In the genomic region with DNA sequence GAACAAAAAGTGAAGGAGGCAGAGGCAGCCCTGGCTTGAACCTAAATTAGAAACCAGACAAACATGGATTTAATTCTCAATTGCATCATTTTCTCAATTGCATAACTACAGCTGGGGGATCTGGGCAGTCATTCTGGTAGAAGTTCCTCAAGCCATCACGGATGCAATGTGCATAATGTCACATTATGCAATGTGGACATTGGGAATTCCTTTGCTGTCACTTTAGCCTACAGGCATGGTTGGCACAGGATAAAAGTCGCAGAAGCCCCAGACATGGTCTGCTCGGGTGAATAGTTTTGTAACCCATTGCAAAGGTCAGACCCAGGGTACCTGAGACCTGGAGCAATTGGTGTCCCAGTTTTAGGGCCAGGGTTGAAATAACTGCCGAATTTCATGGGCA, we compare ENCODE assay signal across 1 cellular context.
TF ChIP-seq lines count a peak whose summit lies in the region.

No MANE protein-coding gene starts in this region.

TF ChIP-seq in A549, 52 proteins besides CTCF, POLR2A, EP300 and RAD21 (continued from another document):
- TF ChIP-seq, protein P1, sequence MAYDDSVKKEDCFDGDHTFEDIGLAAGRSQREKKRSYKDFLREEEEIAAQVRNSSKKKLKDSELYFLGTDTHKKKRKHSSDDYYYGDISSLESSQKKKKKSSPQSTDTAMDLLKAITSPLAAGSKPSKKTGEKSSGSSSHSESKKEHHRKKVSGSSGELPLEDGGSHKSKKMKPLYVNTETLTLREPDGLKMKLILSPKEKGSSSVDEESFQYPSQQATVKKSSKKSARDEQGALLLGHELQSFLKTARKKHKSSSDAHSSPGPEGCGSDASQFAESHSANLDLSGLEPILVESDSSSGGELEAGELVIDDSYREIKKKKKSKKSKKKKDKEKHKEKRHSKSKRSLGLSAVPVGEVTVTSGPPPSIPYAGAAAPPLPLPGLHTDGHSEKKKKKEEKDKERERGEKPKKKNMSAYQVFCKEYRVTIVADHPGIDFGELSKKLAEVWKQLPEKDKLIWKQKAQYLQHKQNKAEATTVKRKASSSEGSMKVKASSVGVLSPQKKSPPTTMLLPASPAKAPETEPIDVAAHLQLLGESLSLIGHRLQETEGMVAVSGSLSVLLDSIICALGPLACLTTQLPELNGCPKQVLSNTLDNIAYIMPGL (CRISPR knock-in tag; IDR thresholded peaks at IDR 0.05; ENCODE audit: borderline replicate concordance), result no peak
- TF ChIP-seq BCL3 (IDR thresholded peaks at IDR 0.05), result peak; percentile 89
- TF ChIP-seq REST (IDR thresholded peaks at IDR 0.05), result no peak
- no peak for TF ChIP-seq ZC3H11A (IDR thresholded peaks at IDR 0.05)
- no peak for TF ChIP-seq FOSL2 (IDR thresholded peaks at IDR 0.05)
- no peak for TF ChIP-seq FOSL2 (CRISPR knock-in tag; IDR thresholded peaks at IDR 0.05)
- no peak for TF ChIP-seq CHD4 (IDR thresholded peaks at IDR 0.05; ENCODE audit: borderline replicate concordance)
- peak; percentile 11 for TF ChIP-seq MAFK (IDR thresholded peaks at IDR 0.05; ENCODE audit: partially characterized antibody)
- TF ChIP-seq HEYL (CRISPR knock-in tag; IDR thresholded peaks at IDR 0.05), result no peak
- no peak for TF ChIP-seq RFX5 (IDR thresholded peaks at IDR 0.05)
- no peak for TF ChIP-seq EHMT2 (IDR thresholded peaks at IDR 0.05; ENCODE audit: low read depth)
- TF ChIP-seq, protein P2, sequence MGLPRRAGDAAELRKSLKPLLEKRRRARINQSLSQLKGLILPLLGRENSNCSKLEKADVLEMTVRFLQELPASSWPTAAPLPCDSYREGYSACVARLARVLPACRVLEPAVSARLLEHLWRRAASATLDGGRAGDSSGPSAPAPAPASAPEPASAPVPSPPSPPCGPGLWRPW (IDR thresholded peaks at IDR 0.05), result peak; percentile 94
